1 cellular context compared by ENCODE assay signal in genomic region chr7:114941692-114942091, GRCh38.
TF ChIP-seq lines count a peak whose summit lies in the region.

No MANE protein-coding gene starts in this region.

TF ChIP-seq in GM12878, 131 proteins besides CTCF, POLR2A, EP300 and RAD21 (continued from another document):
- no peak for TF ChIP-seq USF2 (IDR thresholded peaks at IDR 0.05; ENCODE audit: borderline replicate concordance, low read depth, low read length)
- TF ChIP-seq, protein P1, sequence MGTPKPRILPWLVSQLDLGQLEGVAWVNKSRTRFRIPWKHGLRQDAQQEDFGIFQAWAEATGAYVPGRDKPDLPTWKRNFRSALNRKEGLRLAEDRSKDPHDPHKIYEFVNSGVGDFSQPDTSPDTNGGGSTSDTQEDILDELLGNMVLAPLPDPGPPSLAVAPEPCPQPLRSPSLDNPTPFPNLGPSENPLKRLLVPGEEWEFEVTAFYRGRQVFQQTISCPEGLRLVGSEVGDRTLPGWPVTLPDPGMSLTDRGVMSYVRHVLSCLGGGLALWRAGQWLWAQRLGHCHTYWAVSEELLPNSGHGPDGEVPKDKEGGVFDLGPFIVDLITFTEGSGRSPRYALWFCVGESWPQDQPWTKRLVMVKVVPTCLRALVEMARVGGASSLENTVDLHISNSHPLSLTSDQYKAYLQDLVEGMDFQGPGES (IDR thresholded peaks at IDR 0.05): no peak
- TF ChIP-seq ETV6 (conservative IDR thresholded peaks at IDR 0.05 in 1 of 2, IDR thresholded peaks at IDR 0.05 in 1 of 2; ENCODE audit: borderline replicate concordance in 1 of 2, low read depth in 1 of 2): no peak
- no peak for TF ChIP-seq NFYA (IDR thresholded peaks at IDR 0.05; ENCODE audit: borderline replicate concordance, low read depth, low read length)
- no peak for TF ChIP-seq ZNF384 (IDR thresholded peaks at IDR 0.05; ENCODE audit: borderline replicate concordance, low read depth, low read length)
- TF ChIP-seq PRDM15 (CRISPR knock-in tag; IDR thresholded peaks at IDR 0.05): no peak
TF ChIP-seq in GM12878: peak in this region for 0.
